ENCODE assay signal across 8 cellular contexts in the genomic region with DNA sequence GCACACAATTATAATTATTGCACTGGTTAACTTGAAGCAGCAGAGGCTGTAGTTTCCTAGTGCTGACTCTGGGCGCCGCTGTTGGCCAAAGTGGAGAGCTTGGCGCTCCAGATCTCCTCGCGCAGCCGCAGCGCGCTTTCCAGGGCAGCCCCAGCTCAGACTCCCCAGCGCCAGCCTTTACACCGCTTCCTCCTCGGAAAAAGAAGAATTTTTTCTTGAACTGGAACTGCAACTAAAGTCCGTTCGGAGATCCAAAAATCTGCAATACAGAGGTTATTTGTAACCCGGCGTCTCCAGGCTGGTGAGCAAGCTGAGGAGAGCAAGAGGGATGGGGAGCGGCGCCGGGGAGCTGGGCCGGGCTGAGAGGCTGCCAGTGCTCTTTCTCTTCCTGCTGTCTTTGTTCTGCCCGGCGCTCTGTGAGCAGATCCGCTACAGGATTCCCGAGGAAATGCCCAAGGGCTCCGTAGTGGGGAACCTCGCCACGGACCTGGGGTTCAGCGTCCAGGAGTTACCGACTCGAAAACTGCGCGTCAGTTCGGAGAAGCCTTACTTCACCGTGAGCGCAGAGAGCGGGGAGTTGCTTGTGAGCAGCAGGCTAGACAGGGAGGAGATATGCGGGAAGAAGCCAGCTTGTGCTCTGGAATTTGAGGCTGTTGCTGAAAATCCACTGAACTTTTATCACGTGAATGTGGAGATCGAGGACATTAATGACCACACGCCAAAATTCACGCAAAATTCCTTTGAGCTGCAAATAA. TPM values are rescaled to one million over a fixed set of nuclear protein-coding genes. Genes with fewer than 3 reads are reported as not detected.
DNase-seq lines count a peak whose midpoint lies in the region; ATAC-seq, FAIRE-seq and TF ChIP-seq lines count a peak whose summit lies in the region.
"Not testable (repeated sequence)": the region's sequence is repeated elsewhere in the genome, so short reads cannot be mapped to it uniquely, and the experiment has no call there.

PCDHGB4 (plus strand) TSS at position 142 of the 755 bp plus-strand sequence; CDS start at position 329, 187 bp downstream.

- peaks cover 9 to 90% of the 10 kb centered on the region in 2 donors for H3K27me3 ChIP-seq in left lung

- H3K4me3 ChIP-seq in A549, left lung: not testable (repeated sequence)
- H3K4me3 ChIP-seq in fibroblast of mammary gland (ENCODE audit: control insufficient read depth, low read depth, low read length) = peak within 1 kb of the TSS; percentile 44

- CTCF ChIA-PET in A549 (lab: Yijun Ruan, JAX) = interaction anchor here (0.8 to 3.7 kb wide), 6 partner anchors 17 to 176 kb away, joined by 3 to 16 read pairs (median 3); partner anchors contain the start of genes PCDHGA2, PCDHGA5, PCDHGB3 and PCDHGC3

- not testable (repeated sequence) for TF ChIP-seq POLR2A in A549 (IDR thresholded peaks at IDR 0.05; ENCODE audit: low read length)

- POLR2A ChIA-PET in A549 (lab: Yijun Ruan, JAX) = not testable (repeated sequence)

- peaks cover 85% of the 10 kb centered on the region for H3K27me3 Mint-ChIP-seq in activated naive CD8-positive, alpha-beta T cell treated with anti-CD3 and anti-CD28 coated beads for 36 hours

- H3K9me3 ChIP-seq in A549 = peaks cover 66% of the 10 kb centered on the region
- H3K9me3 ChIP-seq in left lung = peaks cover 0 to 92% of the 10 kb centered on the region in 2 donors

- peak; percentile 13; the same call in 1 of the 3 replicates for TF ChIP-seq CTCF in A549 (IDR thresholded peaks at IDR 0.05)
- peak; percentile 55 for TF ChIP-seq CTCF in fibroblast of mammary gland (conservative IDR thresholded peaks at IDR 0.05; ENCODE audit: control insufficient read depth, insufficient read depth, low read depth, low read length)
- peak in 1 of 2 donors; percentile 10 for TF ChIP-seq CTCF in left lung (IDR thresholded peaks at IDR 0.05)

- intact Hi-C loops in left lung (cut with DNase I) = not testable (repeated sequence)

- FAIRE-seq in A549 (lab: Jason Lieb, UNC) = not testable (repeated sequence)

- H3K9me3 Mint-ChIP-seq in activated naive CD8-positive, alpha-beta T cell treated with anti-CD3 and anti-CD28 coated beads for 36 hours = peaks cover 47% of the 10 kb centered on the region

- not testable (repeated sequence) for H3K36me3 ChIP-seq in left lung

- not testable (repeated sequence) for H3K4me1 ChIP-seq in A549, left lung

- H3K36me3 Mint-ChIP-seq in activated naive CD8-positive, alpha-beta T cell treated with anti-CD3 and anti-CD28 coated beads for 36 hours = peaks cover 17% of the 10 kb centered on the region

- H3K27ac ChIP-seq in A549, left lung: not testable (repeated sequence)

- peak within 1 kb of the TSS; percentile 37 for H3K4me3 Mint-ChIP-seq in activated naive CD8-positive, alpha-beta T cell treated with anti-CD3 and anti-CD28 coated beads for 36 hours

- not testable (repeated sequence) for TF ChIP-seq EP300 in A549 (IDR thresholded peaks at IDR 0.05)

- 65% methylated on average over 23 of the region's 40 CpGs for WGBS in A549 (ENCODE audit: missing lambda C conversion rate)

- DNase-seq in A549 (ENCODE audit: low read depth in 1 of 2, low spot score in 1 of 2) = peak in 1 of 2 experiments; percentile 42
- DNase-seq in RPMI7951 (ENCODE audit: low read depth) = peak; percentile 58
- not testable (repeated sequence) for DNase-seq in activated naive CD8-positive, alpha-beta T cell treated with anti-CD3 and anti-CD28 coated beads for 36 hours; left lung
- DNase-seq in fibroblast of mammary gland (ENCODE audit: low read depth) = peak; percentile 55
- peak; percentile 6 for DNase-seq in renal cortical epithelial cell (ENCODE audit: low read depth)

- peak; percentile 26 to 31; a peak in 2 of 5 replicates for TF ChIP-seq RAD21 in A549 (conservative IDR thresholded peaks at IDR 0.05 in 1 of 2, IDR thresholded peaks at IDR 0.05 in 1 of 2)

- ATAC-seq in A549 (peak; percentile 63 to 64), GM18502 (IDR thresholded peaks at IDR 0.05; ENCODE audit: poor library complexity, unreplicated experiment) (peak; percentile 97), HG02763 (IDR thresholded peaks at IDR 0.05; ENCODE audit: unreplicated experiment) (peak; percentile 92), left lung (peak; percentile 88)

- not testable (repeated sequence) for H3K4me2 ChIP-seq in A549

- H3K4me1 Mint-ChIP-seq in activated naive CD8-positive, alpha-beta T cell treated with anti-CD3 and anti-CD28 coated beads for 36 hours = not testable (repeated sequence)

- not testable (repeated sequence) for H3K27ac Mint-ChIP-seq in activated naive CD8-positive, alpha-beta T cell treated with anti-CD3 and anti-CD28 coated beads for 36 hours

RNA-seq across cellular contexts. Expression of gene PCDHGB4, which starts in this region (rescaled TPM):
- polyA plus RNA-seq in A549 (2011; rRNA removed) = 1.4 and 1.5 TPM in 2 replicates
- polyA plus RNA-seq in A549 (2012; cell fraction: cytosol; rRNA removed) = 0.66 and 1.00 TPM in 2 replicates
- polyA plus RNA-seq in A549 (2012; cell fraction: nucleus; rRNA removed) = 2.7 and 3.4 TPM in 2 replicates
- polyA plus RNA-seq in A549 (2017; fragmentation: RNase III; extraction: RNeasy Plus Mini Kit Qiagen cat#74134 plus additional on column Dnase treatment) = 0.90 to 1.6 TPM (median 1.1 TPM) in 3 replicates
- polyA minus RNA-seq in A549 (2011; rRNA and poly(A)+ RNA removed) = 3.1 and 3.7 TPM in 2 replicates
- total RNA-seq in RPMI7951 (2014; rRNA removed; shearing (Covaris generic)) = 12.0 and 12.7 TPM in 2 replicates
- not detected for total RNA-seq in activated naive CD8-positive, alpha-beta T cell treated with anti-CD3 and anti-CD28 coated beads for 36 hours
- total RNA-seq in left lung = 1 to 10 TPM; 3.2 to 3.4 TPM
- 4.9 and 12.5 TPM in 2 replicates for total RNA-seq in renal cortical epithelial cell
